Comparison of ENCODE assay signal across 8 cellular contexts in the genomic region with DNA sequence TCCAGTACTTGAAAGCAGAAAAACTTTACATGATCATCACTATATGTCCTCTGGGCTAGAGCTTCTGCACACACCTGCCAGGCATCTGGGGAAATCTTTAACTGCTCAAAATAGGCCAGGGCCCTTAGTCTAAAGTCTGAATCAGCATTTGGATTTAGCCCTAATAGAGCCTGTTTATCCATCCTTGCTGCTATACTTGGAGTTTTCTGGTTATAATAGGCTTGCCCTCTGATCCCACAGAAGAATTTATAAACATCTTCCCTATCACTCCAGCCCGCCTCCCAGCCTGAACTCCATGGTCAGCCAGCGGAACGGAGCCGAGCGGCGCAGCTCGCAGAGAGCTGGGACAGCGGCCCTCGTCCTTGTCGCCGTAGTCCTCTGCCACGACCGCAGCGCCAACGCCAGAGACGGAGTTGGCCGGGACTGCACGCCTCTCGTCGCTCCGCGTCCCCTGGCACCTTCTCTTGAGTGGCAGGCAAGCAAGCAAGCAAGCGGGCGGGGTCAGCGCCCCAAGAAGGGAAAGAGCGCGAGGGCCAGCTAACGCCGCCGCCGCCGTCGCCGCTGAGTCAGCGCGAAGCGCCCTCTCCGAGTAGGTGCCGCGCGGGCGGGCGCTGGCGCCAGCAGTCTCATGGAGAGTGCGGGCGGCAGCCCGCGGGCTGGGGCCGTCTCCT. TPM values are rescaled to one million over a fixed set of nuclear protein-coding genes. Genes with fewer than 3 reads are reported as not detected.
A peak's percentile ranks its signal among the peaks of the same experiment; 100 is the strongest.
DNase-seq lines count a peak whose midpoint lies in the region; ATAC-seq and TF ChIP-seq lines count a peak whose summit lies in the region.

No MANE protein-coding gene starts in this region.

- intact Hi-C loops in heart right ventricle (cut with DNase I): no loop called here

- TF ChIP-seq POLR2A in tibial nerve (IDR thresholded peaks at IDR 0.05): no peak

- no peak overlapping the region for H3K27ac ChIP-seq in BLaER1
- H3K27ac ChIP-seq in HUES64 (ENCODE audit: low read depth, low read length): no peak overlapping the region
- peak overlapping the region in 9 of 10 donors; percentile 53 to 82 (median 75) for H3K27ac ChIP-seq in heart right ventricle
- peak overlapping the region; percentile 92 for H3K27ac ChIP-seq in parathyroid adenoma
- peak overlapping the region in 3 of 4 donors; percentile 41 to 80 (median 77) for H3K27ac ChIP-seq in tibial nerve

- peaks cover 24% of the 10 kb centered on the region for H3K9me3 ChIP-seq in BLaER1
- peaks cover 13% of the 10 kb centered on the region; the same call in 1 of the 2 replicates for H3K9me3 ChIP-seq in HUES64 (ENCODE audit: insufficient read depth, low read depth, low read length)
- peaks cover 0 to 19% (median 0%) of the 10 kb centered on the region in 11 donors for H3K9me3 ChIP-seq in heart right ventricle
- H3K9me3 ChIP-seq in parathyroid adenoma (ENCODE audit: control insufficient read depth, low read length): peaks cover 4% of the 10 kb centered on the region
- H3K9me3 ChIP-seq in tibial nerve: peaks cover 0 to 17% (median 0%) of the 10 kb centered on the region in 4 donors

- peak in 1 of 2 donors; percentile 58 for TF ChIP-seq EP300 in tibial nerve (IDR thresholded peaks at IDR 0.05)

- H3K36me3 ChIP-seq in BLaER1 (no peaks in the 10 kb centered on the region), HUES64 (ENCODE audit: insufficient read depth, low read length) (no peaks in the 10 kb centered on the region), heart right ventricle (no peaks in the 10 kb centered on the region), parathyroid adenoma (ENCODE audit: control insufficient read depth, insufficient read depth, low read length) (no peaks in the 10 kb centered on the region), tibial nerve (no peaks in the 10 kb centered on the region)

- peak overlapping the region; percentile 86 for H2AFZ ChIP-seq in parathyroid adenoma

- H4K20me1 ChIP-seq in BLaER1: no peaks in the 10 kb centered on the region

- TF ChIP-seq CTCF in heart right ventricle (IDR thresholded peaks at IDR 0.05) (peak in 2 of 9 donors; percentile 9 to 29), parathyroid adenoma (IDR thresholded peaks at IDR 0.05) (peak; percentile 24), tibial nerve (IDR thresholded peaks at IDR 0.05) (no peak)

- peak overlapping the region; percentile 43 for H3K4me3 ChIP-seq in BLaER1
- peak overlapping the region; percentile 67 for H3K4me3 ChIP-seq in HUES64 (ENCODE audit: low read length)
- peak overlapping the region; percentile 6 to 61 (median 53) for H3K4me3 ChIP-seq in heart right ventricle
- peak overlapping the region; percentile 56 for H3K4me3 ChIP-seq in parathyroid adenoma (ENCODE audit: low read depth, low read length)
- H3K4me3 ChIP-seq in tibial nerve: peak overlapping the region; percentile 22 to 61 (median 36)

- H3K27me3 ChIP-seq in BLaER1 (peaks cover 26% of the 10 kb centered on the region), HUES64 (ENCODE audit: insufficient read depth, low read length) (peaks cover 39% of the 10 kb centered on the region), heart right ventricle (peaks cover 0 to 33% (median 4%) of the 10 kb centered on the region in 7 donors), parathyroid adenoma (ENCODE audit: control insufficient read depth, insufficient read depth, low read length) (no peaks in the 10 kb centered on the region), tibial nerve (peaks cover 0 to 4% of the 10 kb centered on the region in 2 donors)

- DNase-seq in RPMI8226 (peak; percentile 90), heart right ventricle (peak; percentile 83 to 85), tibial nerve (ENCODE audit: low spot score in 2 of 2) (peak; percentile 34 to 52)
- DNase-seq in activated naive CD8-positive, alpha-beta T cell treated with anti-CD3 and anti-CD28 coated beads, Interleukin-2, amount 50 U/mL, for 16 hours (ENCODE audit: low read depth, low spot score): peak; percentile 1

- H3K4me1 ChIP-seq in BLaER1 (peaks cover 12% of the 10 kb centered on the region), HUES64 (ENCODE audit: insufficient read depth, low read length) (peaks cover 5% of the 10 kb centered on the region; the same call in 1 of the 2 replicates), heart right ventricle (peaks cover 0 to 17% (median 6%) of the 10 kb centered on the region in 9 donors), parathyroid adenoma (peaks cover 16% of the 10 kb centered on the region), tibial nerve (peaks cover 0 to 9% (median 3%) of the 10 kb centered on the region in 4 donors)

- peak overlapping the region; percentile 76 for H3K4me2 ChIP-seq in BLaER1
- peak overlapping the region; percentile 96 for H3K4me2 ChIP-seq in parathyroid adenoma (ENCODE audit: low read length)

- ATAC-seq in heart right ventricle (peak; percentile 93 to 99 (median 98)), GM21717 (IDR thresholded peaks at IDR 0.05; ENCODE audit: unreplicated experiment) (no peak)

- WGBS in HUES64: 3% methylated on average over 49 of the region's 49 CpGs
- WGBS in heart right ventricle, 2 donors: 2% methylated on average over 49 of the region's 49 CpGs
- 1% methylated on average over 44 to 49 of the region's 49 CpGs for WGBS in tibial nerve, 2 donors

- no peak overlapping the region for H3K9ac ChIP-seq in BLaER1
- H3K9ac ChIP-seq in HUES64 (ENCODE audit: low read depth, low read length): peak overlapping the region; percentile 82
- H3K9ac ChIP-seq in parathyroid adenoma: no peak overlapping the region

- no peaks in the 10 kb centered on the region for H3K79me2 ChIP-seq in parathyroid adenoma

RNA-seq across cellular contexts. Expression of gene ASIP, which starts 25.4 kb away (rescaled TPM):
- polyA plus RNA-seq in HUES64 (2013, experiment 1 of 2): not detected
- polyA plus RNA-seq in HUES64 (2013, experiment 2 of 2): not detected
- total RNA-seq in heart right ventricle (10 to 100 TPM in 9 of 10 donors, 1 to 10 TPM in 1; 4.7 to 21.6 (median 13.1) TPM), tibial nerve (10 to 100 TPM in 1 of 4 donors, 1 to 10 TPM in 2, not detected in 1; 1.4 to 10.5 (median 3.3) TPM)
- polyA plus RNA-seq in heart right ventricle: 100 to 1,000 TPM in 1 of 2 donors, 1 to 10 TPM in 1; 1.6 to 234 TPM

Comparison
In these comparisons a context has a peak if more than half of its experiments do, and no peak if none do; other contexts are left out.
1. H3K27ac ChIP-seq: peak in heart right ventricle (9 of 10), parathyroid adenoma (single experiment) and tibial nerve (3 of 4); none in BLaER1 (single experiment) and HUES64 (single experiment).
2. DNase-seq: peak in every context shown above with its lines; median percentile 90 in RPMI8226; 84 in heart right ventricle; 43 in tibial nerve; 1 in activated naive CD8-positive, alpha-beta T cell treated with anti-CD3 and anti-CD28 coated beads, Interleukin-2, amount 50 U/mL, for 16 hours.
3. Peak in every context shown above with its lines, with median percentiles within 50 percentile points of each other: H3K4me3 ChIP-seq.